ENCODE assay signal across 16 cellular contexts in the genomic region with DNA sequence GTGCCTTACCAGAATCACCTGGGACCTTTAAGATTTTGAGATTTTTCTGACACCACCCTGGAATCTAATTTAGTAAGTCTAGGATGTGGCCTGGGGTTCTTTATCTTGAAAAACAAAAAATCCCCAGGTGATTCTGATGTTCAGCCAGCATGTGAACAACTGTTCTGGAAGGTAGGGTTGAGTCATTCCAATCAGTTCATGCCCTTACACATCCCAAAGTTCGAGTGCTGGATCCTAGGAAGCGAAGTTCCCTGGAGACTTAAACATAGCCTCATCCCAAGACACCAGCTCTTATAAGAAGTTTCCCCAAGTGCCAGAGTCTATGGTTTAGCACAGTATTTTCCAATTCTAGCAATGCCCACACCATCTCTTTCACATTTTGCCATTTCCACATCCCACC. TPM values are rescaled to one million over a fixed set of nuclear protein-coding genes. Genes with fewer than 3 reads are reported as not detected.
"Had no signal": no experiment of that assay in that cellular context is flagged by ENCODE, and none has a peak within 500 bp of the region (broad histone marks: within the 10 kb centered on the region; RNA-seq: fewer than 3 reads in every experiment).

No MANE protein-coding gene starts in this region.

- H3K9me3 ChIP-seq: Peyer's patch had no signal

- ATAC-seq: activated CD4-positive, CD25-positive, alpha-beta regulatory T cell treated with anti-CD3 and anti-CD28 coated beads, Interleukin-2, amount 50 U/mL, for 24 hours; activated CD8-positive, alpha-beta T cell treated with anti-CD3 and anti-CD28 coated beads for 36 hours; activated T-cell treated with anti-CD3 and anti-CD28 coated beads, Interleukin-2, amount 50 U/mL, for 72 hours had no signal

- H3K36me3 ChIP-seq: Peyer's patch had no signal

- DNase-seq: activated CD4-positive, alpha-beta T cell treated with anti-CD3 and anti-CD28 coated beads for 4 hours; activated CD8-positive, alpha-beta memory T cell treated with anti-CD3 and anti-CD28 coated beads, Interleukin-2, amount 50 U/mL, for 4 hours; activated CD8-positive, alpha-beta T cell treated with anti-CD3 and anti-CD28 coated beads for 36 hours; activated gamma-delta T cell treated with Interleukin-2 at 50 U/mL for 16 hours; activated naive CD4-positive, alpha-beta T cell treated with anti-CD3 and anti-CD28 coated beads, Interleukin-2, amount 10 ng/mL, durations not matched to agents 7 days and 5 days; activated naive CD8-positive, alpha-beta T cell treated with anti-CD3 and anti-CD28 coated beads for 36 hours; activated T-cell treated with anti-CD3 and anti-CD28 coated beads, Interleukin-2, amount 50 U/mL, for 72 hours; anterior cingulate cortex; central memory CD4-positive, alpha-beta T cell; Kasumi-1; NCI-H1092; NCI-H1694; NCI-H526 treated with DMSO at 0.1 percent for 48 hours; Peyer's patch had no signal

- H3K27me3 ChIP-seq: Peyer's patch had no signal

- H3K4me3 ChIP-seq: Peyer's patch had no signal

- H3K27ac ChIP-seq: Peyer's patch had no signal

- H3K4me1 ChIP-seq: Peyer's patch had no signal

RNA-seq across cellular contexts. Expression of a gene that starts 6.3 kb away (rescaled TPM):
- total RNA-seq: SK-MEL-5 had no signal
